22 cellular contexts compared by ENCODE assay signal in genomic region chr2:46974174-46974573, GRCh38. TPM values are rescaled to one million over a fixed set of nuclear protein-coding genes. Genes with fewer than 3 reads are reported as not detected.
DNase-seq lines count a peak whose midpoint lies in the region; ATAC-seq lines count a peak whose summit lies in the region.
"Had no signal": no experiment of that assay in that cellular context is flagged by ENCODE, and none has a peak within 500 bp of the region (broad histone marks: within the 10 kb centered on the region; RNA-seq: fewer than 3 reads in every experiment).

No MANE protein-coding gene starts in this region.

- peaks cover 0 to 27% (median 0%) of the 10 kb centered on the region in 11 experiments; a peak in 4 of 22 replicates for H4K20me1 ChIP-seq in BLaER1 treated with 17β-estradiol and CSF1 and Interleukin-3, amounts not matched to agents 10 nM and 100 nM

- no peak for ATAC-seq in stimulated activated effector memory CD8-positive, alpha-beta T cell treated with anti-CD3 and anti-CD28 coated beads, Interleukin-12 subunit alpha, Interleukin-12 subunit beta, amount 100 ng/mL, for 72 hours
- ATAC-seq: HepG2 had no signal

- H3K4me2 ChIP-seq in BLaER1 treated with 17β-estradiol and CSF1 and Interleukin-3, amounts not matched to agents 10 nM and 100 nM: peak overlapping the region; percentile 59 to 96 (median 88)
- H3K4me2 ChIP-seq in mesendoderm (ENCODE audit: low read length): no peak overlapping the region
- H3K4me2 ChIP-seq: KMS-11, PC-9 had no signal

- H3K4ac ChIP-seq in mesendoderm (ENCODE audit: low read depth, low read length): no peak overlapping the region

- no peak overlapping the region for H3K56ac ChIP-seq in mesendoderm (ENCODE audit: low read length)

- H4K8ac ChIP-seq in mesendoderm (ENCODE audit: low read depth, low read length): no peak overlapping the region

- peaks cover 21 to 68% (median 39%) of the 10 kb centered on the region in 11 experiments; a peak in 21 of 22 replicates for H3K36me3 ChIP-seq in BLaER1 treated with 17β-estradiol and CSF1 and Interleukin-3, amounts not matched to agents 10 nM and 100 nM
- no peaks in the 10 kb centered on the region for H3K36me3 ChIP-seq in mesendoderm (ENCODE audit: control insufficient read depth, insufficient read depth, low read length)

- no peak overlapping the region for H2BK5ac ChIP-seq in mesendoderm (ENCODE audit: low read length)

- no peak overlapping the region for H2BK15ac ChIP-seq in mesendoderm (replicated peaks; ENCODE audit: low read depth)

- H3K18ac ChIP-seq in mesendoderm (ENCODE audit: low read length): no peak overlapping the region

- no peaks in the 10 kb centered on the region for H3K27me3 ChIP-seq in BLaER1 treated with 17β-estradiol and CSF1 and Interleukin-3, amounts not matched to agents 10 nM and 100 nM
- no peaks in the 10 kb centered on the region for H3K27me3 ChIP-seq in mesendoderm (ENCODE audit: insufficient read depth, low read length, poor library complexity)
- H3K27me3 ChIP-seq: MG63 had no signal

- H3K9me3 ChIP-seq in BLaER1 treated with 17β-estradiol and CSF1 and Interleukin-3, amounts not matched to agents 10 nM and 100 nM (replicated peaks in 1 of 11): no peaks in the 10 kb centered on the region
- H3K9me3 ChIP-seq: MG63 had no signal

- H3K27me3 Mint-ChIP-seq in IgD-negative memory B cell: no peaks in the 10 kb centered on the region
- no peaks in the 10 kb centered on the region for H3K27me3 Mint-ChIP-seq in dendritic cell treated with granulocyte-macrophage colony-stimulating factor and Interleukin-4, amounts not matched to agents 40 ng/mL and 50 ng/mL, for 4 days
- H3K27me3 Mint-ChIP-seq: CD8-positive, alpha-beta memory T cell had no signal

- no peak for DNase-seq in stimulated activated effector memory CD8-positive, alpha-beta T cell treated with anti-CD3 and anti-CD28 coated beads, Interleukin-12 subunit alpha, Interleukin-12 subunit beta, amount 100 ng/mL, for 72 hours (ENCODE audit: low spot score in 2 of 2)
- DNase-seq in hypothalamus (lab: John Stamatoyannopoulos, UW) (no peak), mesendoderm (no peak), middle frontal gyrus (ENCODE audit: extremely low spot score, low spot score) (no peak), COLO829 (ENCODE audit: low spot score) (no peak)
- DNase-seq: ACHN; AML-193; CD8-positive, alpha-beta memory T cell; DND-41; GOT3; MG63; NCI-H1092; NCI-H146; NCI-H2081; NCI-H510A; NCI-H774; PC-9 had no signal

- intact Hi-C loops in dendritic cell treated with granulocyte-macrophage colony-stimulating factor and Interleukin-4, amounts not matched to agents 40 ng/mL and 50 ng/mL, for 4 days (cut with micrococcal nuclease): no loop called here

- H3K4me3 ChIP-seq in BLaER1 treated with 17β-estradiol and CSF1 and Interleukin-3, amounts not matched to agents 10 nM and 100 nM: no peak overlapping the region
- no peak overlapping the region for H3K4me3 ChIP-seq in mesendoderm (ENCODE audit: low read length)
- H3K4me3 ChIP-seq: MG63, PC-9 had no signal

- peak overlapping the region in 2 of 3 donors; percentile 59 to 63 for H3K27ac Mint-ChIP-seq in IgD-negative memory B cell
- peak overlapping the region; percentile 95 for H3K27ac Mint-ChIP-seq in dendritic cell treated with granulocyte-macrophage colony-stimulating factor and Interleukin-4, amounts not matched to agents 40 ng/mL and 50 ng/mL, for 4 days
- H3K27ac Mint-ChIP-seq in stimulated activated effector memory CD8-positive, alpha-beta T cell treated with anti-CD3 and anti-CD28 coated beads, Interleukin-12 subunit alpha, Interleukin-12 subunit beta, amount 100 ng/mL, for 72 hours: peak overlapping the region; percentile 26

- H3K4me1 Mint-ChIP-seq in IgD-negative memory B cell: peaks cover 42 to 54% (median 51%) of the 10 kb centered on the region in 3 donors
- H3K4me1 Mint-ChIP-seq in dendritic cell treated with granulocyte-macrophage colony-stimulating factor and Interleukin-4, amounts not matched to agents 40 ng/mL and 50 ng/mL, for 4 days (ENCODE audit: low read depth): peaks cover 97% of the 10 kb centered on the region
- peaks cover 51% of the 10 kb centered on the region for H3K4me1 Mint-ChIP-seq in stimulated activated effector memory CD8-positive, alpha-beta T cell treated with anti-CD3 and anti-CD28 coated beads, Interleukin-12 subunit alpha, Interleukin-12 subunit beta, amount 100 ng/mL, for 72 hours

- peak overlapping the region in 4 of 11 experiments; percentile 1 to 39 (median 16); a peak in 3 of 22 replicates for H3K9ac ChIP-seq in BLaER1 treated with 17β-estradiol and CSF1 and Interleukin-3, amounts not matched to agents 10 nM and 100 nM
- H3K9ac ChIP-seq in mesendoderm (ENCODE audit: low read length): no peak overlapping the region
- H3K9ac ChIP-seq: KMS-11 had no signal

- no peak overlapping the region for H2BK120ac ChIP-seq in mesendoderm (ENCODE audit: low read depth, low read length)

- H3K4me1 ChIP-seq in BLaER1 treated with 17β-estradiol and CSF1 and Interleukin-3, amounts not matched to agents 10 nM and 100 nM: peaks cover 95 to 100% (median 99%) of the 10 kb centered on the region in 10 experiments
- H3K4me1 ChIP-seq in mesendoderm (ENCODE audit: control insufficient read depth, low read depth, low read length): no peaks in the 10 kb centered on the region

- H3K4me3 Mint-ChIP-seq in IgD-negative memory B cell: peak overlapping the region in 2 of 4 donors; percentile 11 to 17
- peak overlapping the region; percentile 52 for H3K4me3 Mint-ChIP-seq in dendritic cell treated with granulocyte-macrophage colony-stimulating factor and Interleukin-4, amounts not matched to agents 40 ng/mL and 50 ng/mL, for 4 days
- H3K4me3 Mint-ChIP-seq in stimulated activated effector memory CD8-positive, alpha-beta T cell treated with anti-CD3 and anti-CD28 coated beads, Interleukin-12 subunit alpha, Interleukin-12 subunit beta, amount 100 ng/mL, for 72 hours: no peak overlapping the region
- H3K4me3 Mint-ChIP-seq: CD8-positive, alpha-beta memory T cell had no signal

- H3K23ac ChIP-seq in mesendoderm (ENCODE audit: low read length): no peak overlapping the region

- H3K36me3 Mint-ChIP-seq in IgD-negative memory B cell: peaks cover 9% of the 10 kb centered on the region
- H3K36me3 Mint-ChIP-seq in dendritic cell treated with granulocyte-macrophage colony-stimulating factor and Interleukin-4, amounts not matched to agents 40 ng/mL and 50 ng/mL, for 4 days (ENCODE audit: low read depth): peaks cover 89% of the 10 kb centered on the region
- peaks cover 47% of the 10 kb centered on the region for H3K36me3 Mint-ChIP-seq in stimulated activated effector memory CD8-positive, alpha-beta T cell treated with anti-CD3 and anti-CD28 coated beads, Interleukin-12 subunit alpha, Interleukin-12 subunit beta, amount 100 ng/mL, for 72 hours

- WGBS in mesendoderm (ENCODE audit: extremely low coverage, insufficient coverage, low lambda C conversion rate): no CpG with 5 or more reads among the region's 3 CpGs

- H3K9me3 Mint-ChIP-seq in IgD-negative memory B cell: no peaks in the 10 kb centered on the region
- no peaks in the 10 kb centered on the region for H3K9me3 Mint-ChIP-seq in dendritic cell treated with granulocyte-macrophage colony-stimulating factor and Interleukin-4, amounts not matched to agents 40 ng/mL and 50 ng/mL, for 4 days
- H3K9me3 Mint-ChIP-seq in stimulated activated effector memory CD8-positive, alpha-beta T cell treated with anti-CD3 and anti-CD28 coated beads, Interleukin-12 subunit alpha, Interleukin-12 subunit beta, amount 100 ng/mL, for 72 hours: no peaks in the 10 kb centered on the region
- H3K9me3 Mint-ChIP-seq: CD8-positive, alpha-beta memory T cell had no signal

- H2AK5ac ChIP-seq in mesendoderm (ENCODE audit: low read length): no peak overlapping the region

- peak overlapping the region in 8 of 11 experiments; percentile 23 to 96 (median 48); a peak in 14 of 22 replicates for H3K27ac ChIP-seq in BLaER1 treated with 17β-estradiol and CSF1 and Interleukin-3, amounts not matched to agents 10 nM and 100 nM
- no peak overlapping the region for H3K27ac ChIP-seq in mesendoderm (ENCODE audit: low read depth, low read length)
- H3K27ac ChIP-seq: KMS-11, PC-9 had no signal

- H3K79me2 ChIP-seq in mesendoderm (ENCODE audit: control insufficient read depth, insufficient read depth, low read length): no peaks in the 10 kb centered on the region

- H3K79me1 ChIP-seq in mesendoderm (ENCODE audit: low read length): peaks cover 2% of the 10 kb centered on the region

- H4K5ac ChIP-seq in mesendoderm (ENCODE audit: low read length): no peak overlapping the region

RNA-seq across cellular contexts. Expression of gene TTC7A, which starts 33.1 kb away (rescaled TPM):
- 46.9 TPM for polyA plus RNA-seq in IgD-negative memory B cell
- 9.9 TPM for polyA plus RNA-seq in mesendoderm (2013, experiment 1 of 2)
- 9.7 TPM for polyA plus RNA-seq in mesendoderm (2013, experiment 2 of 2)

RNA-seq across cellular contexts. Expression of gene MCFD2, which starts 58.6 kb away (rescaled TPM):
- 25.2 TPM for polyA plus RNA-seq in IgD-negative memory B cell
- polyA plus RNA-seq in mesendoderm (2013, experiment 1 of 2): 55.6 TPM
- polyA plus RNA-seq in mesendoderm (2013, experiment 2 of 2): 56.0 TPM

Comparison
In these comparisons a context has a peak if more than half of its experiments do, and no peak if none do; other contexts are left out.
1. H3K27ac Mint-ChIP-seq: peak in every context shown above with its lines; median percentile 95 in dendritic cell treated with granulocyte-macrophage colony-stimulating factor and Interleukin-4, amounts not matched to agents 40 ng/mL and 50 ng/mL, for 4 days; 61 in IgD-negative memory B cell; 26 in stimulated activated effector memory CD8-positive, alpha-beta T cell treated with anti-CD3 and anti-CD28 coated beads, Interleukin-12 subunit alpha, Interleukin-12 subunit beta, amount 100 ng/mL, for 72 hours.